Comparison of ENCODE assay signal across 21 cellular contexts in genomic region chr16:20621406-20621805, GRCh38. TPM values are rescaled to one million over a fixed set of nuclear protein-coding genes. Genes with fewer than 3 reads are reported as not detected.
DNase-seq lines count a peak whose midpoint lies in the region; ATAC-seq and TF ChIP-seq lines count a peak whose summit lies in the region.
"Had no signal": no experiment of that assay in that cellular context is flagged by ENCODE, and none has a peak within 500 bp of the region (broad histone marks: within the 10 kb centered on the region; RNA-seq: fewer than 3 reads in every experiment).

No MANE protein-coding gene starts in this region.

- POLR2A ChIA-PET in activated CD4-positive, alpha-beta memory T cell treated with anti-CD3 and anti-CD28 coated beads, Interleukin-2, amount 10 ng/mL, durations not matched to agents 7 days and 5 days (lab: Charles Lee): no interaction called here

- H3K79me1 ChIP-seq in neuronal stem cell (ENCODE audit: low read depth, low read length): no peaks in the 10 kb centered on the region

- no peak for DNase-seq in stimulated activated naive CD8-positive, alpha-beta T cell treated with anti-CD3 and anti-CD28 coated beads, Interleukin-15, amount 100 ng/mL, for 72 hours
- DNase-seq in stimulated activated naive CD8-positive, alpha-beta T cell treated with anti-CD3 and anti-CD28 coated beads, Interleukin-15, Interleukin-2, amounts not matched to agents 100 U/mL and 50 U/mL, for 24 hours: no peak
- DNase-seq in left lobe of liver (ENCODE audit: low spot score) (no peak), neuronal stem cell (ENCODE audit: low spot score) (no peak), dorsolateral prefrontal cortex (no peak)
- no peak for DNase-seq in activated CD4-positive, alpha-beta memory T cell treated with anti-CD3 and anti-CD28 coated beads, Interleukin-2, amount 10 ng/mL, durations not matched to agents 7 days and 5 days
- DNase-seq: 8988T; Calu3; CD4-positive, alpha-beta memory T cell; DMS79 treated with DMSO at 0.1 percent for 48 hours; GF-D8; IMR-90 had no signal

- peak overlapping the region; percentile 62 for H3K18ac ChIP-seq in neuronal stem cell (ENCODE audit: low read length)

- H3K27me3 ChIP-seq in neuronal stem cell (ENCODE audit: control insufficient read depth in 3 of 3, insufficient read depth in 3 of 3, low read depth in 1 of 3, low read length in 3 of 3) (no peaks in the 10 kb centered on the region), dorsolateral prefrontal cortex (peaks cover 0 to 23% (median 1%) of the 10 kb centered on the region in 45 donors)
- H3K27me3 ChIP-seq: BLaER1 had no signal

- no peak overlapping the region for H3K14ac ChIP-seq in neuronal stem cell (ENCODE audit: low read length)

- no CpG with 5 or more reads among the region's 6 CpGs for WGBS in neuronal stem cell (ENCODE audit: extremely low coverage in 2 of 2, insufficient read length in 2 of 2, insufficient replicate concordance in 1 of 2), 2 donors

- no peak overlapping the region for H3K27ac ChIP-seq in neuronal stem cell (replicated peaks; ENCODE audit: low read length)
- H3K27ac ChIP-seq in dorsolateral prefrontal cortex: no peak overlapping the region
- H3K27ac ChIP-seq: BLaER1, HL-60 had no signal

- H3K9ac ChIP-seq in neuronal stem cell (ENCODE audit: low read depth, low read length, poor library complexity): no peak overlapping the region
- H3K9ac ChIP-seq: BLaER1 had no signal

- H2BK5ac ChIP-seq in neuronal stem cell (ENCODE audit: low read length): no peak overlapping the region

- H3K4ac ChIP-seq in neuronal stem cell (ENCODE audit: low read length): no peak overlapping the region

- no peaks in the 10 kb centered on the region for H3K36me3 Mint-ChIP-seq in activated CD4-positive, alpha-beta memory T cell treated with anti-CD3 and anti-CD28 coated beads, Interleukin-2, amount 10 ng/mL, durations not matched to agents 7 days and 5 days (ENCODE audit: low read depth)
- H3K36me3 Mint-ChIP-seq: CD14-positive monocyte; CD4-positive, alpha-beta memory T cell had no signal

- no peak overlapping the region for H3K23ac ChIP-seq in neuronal stem cell (ENCODE audit: low read depth, low read length, poor library complexity)

- H3K27me3 Mint-ChIP-seq in stimulated activated naive CD8-positive, alpha-beta T cell treated with anti-CD3 and anti-CD28 coated beads, Interleukin-15, amount 100 ng/mL, for 72 hours: peaks cover 14% of the 10 kb centered on the region
- peaks cover 16% of the 10 kb centered on the region for H3K27me3 Mint-ChIP-seq in activated CD4-positive, alpha-beta memory T cell treated with anti-CD3 and anti-CD28 coated beads, Interleukin-2, amount 10 ng/mL, durations not matched to agents 7 days and 5 days

- H3K4me1 ChIP-seq in neuronal stem cell (ENCODE audit: control insufficient read depth in 2 of 2, insufficient read depth in 1 of 2, low read depth in 1 of 2, low read length in 2 of 2): no peaks in the 10 kb centered on the region
- H3K4me1 ChIP-seq: BLaER1 had no signal

- no peak overlapping the region for H4K91ac ChIP-seq in neuronal stem cell (ENCODE audit: low read depth, low read length, poor library complexity)

- H3K27ac Mint-ChIP-seq in stimulated activated naive CD8-positive, alpha-beta T cell treated with anti-CD3 and anti-CD28 coated beads, Interleukin-15, amount 100 ng/mL, for 72 hours: no peak overlapping the region
- no peak overlapping the region for H3K27ac Mint-ChIP-seq in activated CD4-positive, alpha-beta memory T cell treated with anti-CD3 and anti-CD28 coated beads, Interleukin-2, amount 10 ng/mL, durations not matched to agents 7 days and 5 days
- H3K27ac Mint-ChIP-seq: CD14-positive monocyte; CD4-positive, alpha-beta memory T cell had no signal

- H3K36me3 ChIP-seq in neuronal stem cell (replicated peaks in 1 of 2; ENCODE audit: control insufficient read depth in 2 of 2, insufficient read depth in 2 of 2, low read length in 2 of 2): no peaks in the 10 kb centered on the region
- H3K36me3 ChIP-seq: BLaER1, HAP-1 had no signal

- H2BK15ac ChIP-seq in neuronal stem cell (ENCODE audit: low read length): no peak overlapping the region

- H3K4me2 ChIP-seq in neuronal stem cell (ENCODE audit: insufficient read depth, low read length, poor library complexity, severe bottlenecking): no peak overlapping the region
- H3K4me2 ChIP-seq: BLaER1 had no signal

- H3K4me1 Mint-ChIP-seq in stimulated activated naive CD8-positive, alpha-beta T cell treated with anti-CD3 and anti-CD28 coated beads, Interleukin-15, amount 100 ng/mL, for 72 hours: no peaks in the 10 kb centered on the region
- H3K4me1 Mint-ChIP-seq in activated CD4-positive, alpha-beta memory T cell treated with anti-CD3 and anti-CD28 coated beads, Interleukin-2, amount 10 ng/mL, durations not matched to agents 7 days and 5 days: no peaks in the 10 kb centered on the region
- H3K4me1 Mint-ChIP-seq: CD14-positive monocyte; CD4-positive, alpha-beta memory T cell had no signal

- H3K9me3 ChIP-seq in neuronal stem cell (replicated peaks in 1 of 2; ENCODE audit: control insufficient read depth in 2 of 2, insufficient read depth in 1 of 2, low read depth in 1 of 2, low read length in 2 of 2): no peaks in the 10 kb centered on the region
- H3K9me3 ChIP-seq: BLaER1, HAP-1 had no signal

- no peak overlapping the region for H4K8ac ChIP-seq in neuronal stem cell (ENCODE audit: low read depth, low read length)

- CTCF ChIA-PET in activated CD4-positive, alpha-beta memory T cell treated with anti-CD3 and anti-CD28 coated beads, Interleukin-2, amount 10 ng/mL, durations not matched to agents 7 days and 5 days (lab: Charles Lee): no interaction called here

- no peak overlapping the region for H3K4me3 Mint-ChIP-seq in stimulated activated naive CD8-positive, alpha-beta T cell treated with anti-CD3 and anti-CD28 coated beads, Interleukin-15, amount 100 ng/mL, for 72 hours
- no peak overlapping the region for H3K4me3 Mint-ChIP-seq in activated CD4-positive, alpha-beta memory T cell treated with anti-CD3 and anti-CD28 coated beads, Interleukin-2, amount 10 ng/mL, durations not matched to agents 7 days and 5 days
- H3K4me3 Mint-ChIP-seq: CD14-positive monocyte; CD4-positive, alpha-beta memory T cell had no signal

- no peak for TF ChIP-seq CTCF in dorsolateral prefrontal cortex (IDR thresholded peaks at IDR 0.05 in 54 of 56, conservative IDR thresholded peaks at IDR 0.05 in 2 of 56; ENCODE audit: low read depth in 1 of 56, partially characterized antibody in 56 of 56)

- no peak overlapping the region for H2BK12ac ChIP-seq in neuronal stem cell (ENCODE audit: low read length)

- peak; percentile 20 for ATAC-seq in stimulated activated naive CD8-positive, alpha-beta T cell treated with anti-CD3 and anti-CD28 coated beads, Interleukin-15, amount 100 ng/mL, for 72 hours
- ATAC-seq in stimulated activated naive CD8-positive, alpha-beta T cell treated with anti-CD3 and anti-CD28 coated beads, Interleukin-15, Interleukin-2, amounts not matched to agents 100 U/mL and 50 U/mL, for 24 hours: no peak
- ATAC-seq in left lobe of liver (peak; percentile 24), HG02759 (IDR thresholded peaks at IDR 0.05; ENCODE audit: unreplicated experiment) (no peak)

- no peaks in the 10 kb centered on the region for H3K9me3 Mint-ChIP-seq in stimulated activated naive CD8-positive, alpha-beta T cell treated with anti-CD3 and anti-CD28 coated beads, Interleukin-15, amount 100 ng/mL, for 72 hours
- H3K9me3 Mint-ChIP-seq in activated CD4-positive, alpha-beta memory T cell treated with anti-CD3 and anti-CD28 coated beads, Interleukin-2, amount 10 ng/mL, durations not matched to agents 7 days and 5 days: no peaks in the 10 kb centered on the region
- H3K9me3 Mint-ChIP-seq: CD4-positive, alpha-beta memory T cell had no signal

- H3K4me3 ChIP-seq in neuronal stem cell (ENCODE audit: low read length in 2 of 2) (no peak overlapping the region), dorsolateral prefrontal cortex (no peak overlapping the region)
- H3K4me3 ChIP-seq: BLaER1, HAP-1 had no signal

- no peak overlapping the region for H2BK120ac ChIP-seq in neuronal stem cell (ENCODE audit: low read depth, low read length)

- intact Hi-C loops in dorsolateral prefrontal cortex (cut with DNase I): no loop called here

- no peak overlapping the region for H2AK5ac ChIP-seq in neuronal stem cell (ENCODE audit: low read depth, low read length)

- no peak overlapping the region for H2AFZ ChIP-seq in neuronal stem cell (ENCODE audit: low read length)

RNA-seq across cellular contexts. Expression of gene ACSM2B, which starts 45.2 kb away (rescaled TPM):
- total RNA-seq in left lobe of liver (535 TPM), dorsolateral prefrontal cortex (not detected)
- not detected for polyA plus RNA-seq in neuronal stem cell (2013, experiment 1 of 2)
- polyA plus RNA-seq in neuronal stem cell (2013, experiment 2 of 2): not detected
- not detected for total RNA-seq in activated CD4-positive, alpha-beta memory T cell treated with anti-CD3 and anti-CD28 coated beads, Interleukin-2, amount 10 ng/mL, durations not matched to agents 7 days and 5 days
- total RNA-seq: A673; Calu3; CD4-positive, alpha-beta memory T cell; H4; HT1080; IMR-90 had no signal
- polyA plus RNA-seq: AG04450; CD14-positive monocyte; CD4-positive, alpha-beta memory T cell; IMR-90 had no signal

Comparison
In these comparisons a context has a peak if more than half of its experiments do, and no peak if none do; other contexts are left out.
1. ATAC-seq: peak in stimulated activated naive CD8-positive, alpha-beta T cell treated with anti-CD3 and anti-CD28 coated beads, Interleukin-15, amount 100 ng/mL, for 72 hours (single experiment) and left lobe of liver (single experiment); none in stimulated activated naive CD8-positive, alpha-beta T cell treated with anti-CD3 and anti-CD28 coated beads, Interleukin-15, Interleukin-2, amounts not matched to agents 100 U/mL and 50 U/mL, for 24 hours (single experiment) and HG02759 (single experiment).
2. RNA of gene ACSM2B, which starts 45.2 kb away (total RNA-seq): 535 TPM in left lobe of liver (single experiment); not detected in dorsolateral prefrontal cortex and not detected in activated CD4-positive, alpha-beta memory T cell treated with anti-CD3 and anti-CD28 coated beads, Interleukin-2, amount 10 ng/mL, durations not matched to agents 7 days and 5 days; every median in the first group is over 100 times any median in the second.